28 cellular contexts compared by ENCODE assay signal in the genomic region with DNA sequence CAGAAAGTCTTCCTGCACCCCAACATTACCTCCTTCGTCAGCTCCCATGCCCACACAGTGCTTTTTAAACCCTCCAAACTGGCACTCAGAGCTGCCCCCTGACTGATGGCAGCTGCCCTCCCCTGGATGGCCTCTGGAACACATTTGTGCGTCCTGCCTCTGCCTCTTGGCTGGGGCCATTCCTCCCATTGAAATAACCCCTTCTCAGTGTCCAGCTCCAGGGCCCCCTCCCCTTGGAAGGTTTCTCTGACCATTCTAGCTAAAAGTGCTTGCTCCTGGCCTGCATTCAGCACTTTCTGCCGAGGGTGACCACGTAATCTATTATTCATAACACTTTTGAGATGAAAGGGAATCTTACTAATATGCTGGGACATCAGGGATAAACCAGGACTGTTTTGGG.
DNase-seq lines count a peak whose midpoint lies in the region; FAIRE-seq and TF ChIP-seq lines count a peak whose summit lies in the region.
"Had no signal": no experiment of that assay in that cellular context is flagged by ENCODE, and none has a peak within 500 bp of the region (broad histone marks: within the 10 kb centered on the region; RNA-seq: fewer than 3 reads in every experiment).

No MANE protein-coding gene starts in this region.

- H3K79me1 ChIP-seq in mesenchymal stem cell (replicated peaks; ENCODE audit: low read length, poor library complexity, severe bottlenecking), result peaks cover 10% of the 10 kb centered on the region

- H4K91ac ChIP-seq in mesenchymal stem cell (ENCODE audit: low read length), result peak overlapping the region; percentile 79

- no peak overlapping the region for H3K14ac ChIP-seq in mesenchymal stem cell (ENCODE audit: low read length in 2 of 2)

- no peak overlapping the region for H2BK15ac ChIP-seq in mesenchymal stem cell (ENCODE audit: low read depth, poor library complexity, severe bottlenecking)

- TF ChIP-seq CTCF in astrocyte (IDR thresholded peaks at IDR 0.05; ENCODE audit: insufficient read depth, low read depth, low read length), result no peak
- no peak for TF ChIP-seq CTCF in uterus (IDR thresholded peaks at IDR 0.05)

- H3K4me3 Mint-ChIP-seq in astrocyte (ENCODE audit: unreplicated experiment), result no peak overlapping the region
- H3K4me3 Mint-ChIP-seq: activated naive CD4-positive, alpha-beta T cell treated with anti-CD3 and anti-CD28 coated beads, Interleukin-2, amount 10 ng/mL, durations not matched to agents 7 days and 5 days; CD14-positive monocyte had no signal

- H4K8ac ChIP-seq in mesenchymal stem cell (ENCODE audit: low read length), result peak overlapping the region; percentile 4

- H2BK5ac ChIP-seq in mesenchymal stem cell (ENCODE audit: low read depth, low read length, poor library complexity, severe bottlenecking), result no peak overlapping the region

- peak overlapping the region; percentile 19 to 46 for H3K18ac ChIP-seq in mesenchymal stem cell (ENCODE audit: low read depth in 1 of 2, low read length in 2 of 2)

- intact Hi-C loops in uterus (cut with DNase I; ENCODE audit: low total_unique reads), result no loop called here

- WGBS in mesenchymal stem cell, result 92% methylated on average over 2 of the region's 4 CpGs

- no peak overlapping the region for H3K9ac ChIP-seq in astrocyte (ENCODE audit: low read length)
- peak overlapping the region; percentile 82 for H3K9ac ChIP-seq in mesenchymal stem cell (ENCODE audit: low read length)
- H3K9ac ChIP-seq in rectal smooth muscle tissue (ENCODE audit: low read length), result no peak overlapping the region

- no peak for DNase-seq in astrocyte (ENCODE audit: low read depth)
- DNase-seq in mesenchymal stem cell, result no peak
- no peak for DNase-seq in uterus
- DNase-seq in stimulated activated CD4-positive, alpha-beta T cell treated with anti-CD3 and anti-CD28 coated beads, Interleukin-2, amount 100 ng/mL, for 24 hours, result no peak
- no peak for DNase-seq in NCI-H510A (lab: John Stamatoyannopoulos, UW)
- DNase-seq in stimulated activated CD4-positive, alpha-beta T cell treated with anti-CD3 and anti-CD28 coated beads, Interleukin-1b, Interleukin-23, amount 100 ng/mL, for 48 hours, result no peak
- DNase-seq: activated CD4-positive, alpha-beta T cell treated with anti-CD3 and anti-CD28 coated beads, Interleukin-2, amount 50 U/mL, for 4 hours; activated CD8-positive, alpha-beta memory T cell treated with anti-CD3 and anti-CD28 coated beads, Interleukin-2, amount 50 U/mL, for 4 hours; activated naive CD4-positive, alpha-beta T cell treated with anti-CD3 and anti-CD28 coated beads, Interleukin-2, amount 10 ng/mL, durations not matched to agents 7 days and 5 days; amniotic stem cell; Calu3; DND-41; effector CD8-positive, alpha-beta T cell; KBM-7; NCI-H2029 treated with DMSO at 0.1 percent for 48 hours; NCI-H2227 treated with DMSO at 0.1 percent for 48 hours; spleen; stimulated activated naive CD4-positive, alpha-beta T cell; T-helper 1 cell had no signal

- peaks cover 20% of the 10 kb centered on the region for H3K4me1 Mint-ChIP-seq in astrocyte (ENCODE audit: low read depth, unreplicated experiment)
- H3K4me1 Mint-ChIP-seq: activated naive CD4-positive, alpha-beta T cell treated with anti-CD3 and anti-CD28 coated beads, Interleukin-2, amount 10 ng/mL, durations not matched to agents 7 days and 5 days; CD14-positive monocyte had no signal

- no peak for FAIRE-seq in astrocyte (lab: Jason Lieb, UNC)
- FAIRE-seq: GM19239, HTR-8/SVneo, RCC 7860, TTC549 had no signal

- H2BK120ac ChIP-seq in mesenchymal stem cell (ENCODE audit: low read depth, low read length), result peak overlapping the region; percentile 42

- H3K27ac ChIP-seq in astrocyte (ENCODE audit: low read depth, low read length) (no peak overlapping the region), mesenchymal stem cell (ENCODE audit: low read length, poor library complexity, severe bottlenecking) (no peak overlapping the region), rectal smooth muscle tissue (ENCODE audit: low read depth, low read length) (peak overlapping the region; percentile 38), uterus (peak overlapping the region; percentile 70 to 72)
- H3K27ac ChIP-seq: epithelial cell of prostate, spleen had no signal

- no peak overlapping the region for H3K4me3 ChIP-seq in astrocyte (ENCODE audit: insufficient read depth, low read depth, low read length)
- H3K4me3 ChIP-seq in mesenchymal stem cell (ENCODE audit: insufficient read depth in 1 of 2, low read depth in 1 of 2, low read length in 2 of 2), result peak overlapping the region in 1 of 2 experiments; percentile 22
- no peak overlapping the region for H3K4me3 ChIP-seq in rectal smooth muscle tissue (ENCODE audit: low read length)
- no peak overlapping the region for H3K4me3 ChIP-seq in uterus
- H3K4me3 ChIP-seq: HAP-1, lung, spleen had no signal

- H3K27me3 ChIP-seq in astrocyte (ENCODE audit: insufficient read depth, low read length) (no peaks in the 10 kb centered on the region), mesenchymal stem cell (ENCODE audit: control insufficient read depth in 1 of 2, insufficient read depth in 1 of 2, low read length in 2 of 2) (no peaks in the 10 kb centered on the region), rectal smooth muscle tissue (ENCODE audit: control insufficient read depth, insufficient read depth, low read length) (no peaks in the 10 kb centered on the region), uterus (no peaks in the 10 kb centered on the region)
- H3K27me3 ChIP-seq: spleen had no signal

- H3K9me3 ChIP-seq in astrocyte (ENCODE audit: insufficient read depth, low read depth, low read length) (no peaks in the 10 kb centered on the region), mesenchymal stem cell (ENCODE audit: control insufficient read depth, low read length) (no peaks in the 10 kb centered on the region), uterus (no peaks in the 10 kb centered on the region)
- H3K9me3 ChIP-seq: HAP-1, spleen had no signal

- peak overlapping the region; percentile 1 to 90 for H2BK12ac ChIP-seq in mesenchymal stem cell (ENCODE audit: low read length in 2 of 2)

- TF ChIP-seq POLR2A in uterus (IDR thresholded peaks at IDR 0.05), result no peak

- no peak overlapping the region for H2AK5ac ChIP-seq in mesenchymal stem cell (ENCODE audit: low read length, severe bottlenecking)

- peaks cover 7% of the 10 kb centered on the region for H3K36me3 Mint-ChIP-seq in astrocyte (ENCODE audit: low read depth, unreplicated experiment)
- H3K36me3 Mint-ChIP-seq: activated naive CD4-positive, alpha-beta T cell treated with anti-CD3 and anti-CD28 coated beads, Interleukin-2, amount 10 ng/mL, durations not matched to agents 7 days and 5 days; CD14-positive monocyte had no signal

- H3K23ac ChIP-seq in mesenchymal stem cell (ENCODE audit: low read length in 2 of 2), result no peak overlapping the region

- H3K79me2 ChIP-seq in astrocyte (ENCODE audit: insufficient read depth, low read length), result no peaks in the 10 kb centered on the region

- peaks cover 19% of the 10 kb centered on the region for H3K4me1 ChIP-seq in astrocyte (ENCODE audit: insufficient read depth, low read length)
- H3K4me1 ChIP-seq in mesenchymal stem cell (ENCODE audit: control insufficient read depth, insufficient read depth, low read depth, low read length), result peaks cover 2% of the 10 kb centered on the region
- H3K4me1 ChIP-seq in rectal smooth muscle tissue (ENCODE audit: control insufficient read depth, insufficient read depth, low read length), result peaks cover 4% of the 10 kb centered on the region
- peaks cover 0 to 7% of the 10 kb centered on the region in 2 donors for H3K4me1 ChIP-seq in uterus
- H3K4me1 ChIP-seq: HAP-1, spleen had no signal

- peak overlapping the region; percentile 9 for H3K27ac Mint-ChIP-seq in astrocyte (ENCODE audit: unreplicated experiment)
- H3K27ac Mint-ChIP-seq: activated naive CD4-positive, alpha-beta T cell treated with anti-CD3 and anti-CD28 coated beads, Interleukin-2, amount 10 ng/mL, durations not matched to agents 7 days and 5 days; CD14-positive monocyte had no signal

- no peaks in the 10 kb centered on the region for H3K27me3 Mint-ChIP-seq in astrocyte (ENCODE audit: low read depth, unreplicated experiment)

- peaks cover 7% of the 10 kb centered on the region for H4K20me1 ChIP-seq in astrocyte (ENCODE audit: insufficient read depth, low read length)

- no peaks in the 10 kb centered on the region for H3K9me3 Mint-ChIP-seq in astrocyte (ENCODE audit: unreplicated experiment)
- H3K9me3 Mint-ChIP-seq: activated naive CD4-positive, alpha-beta T cell treated with anti-CD3 and anti-CD28 coated beads, Interleukin-2, amount 10 ng/mL, durations not matched to agents 7 days and 5 days had no signal

- H2AFZ ChIP-seq in astrocyte (ENCODE audit: low read depth, low read length) (no peak overlapping the region), mesenchymal stem cell (ENCODE audit: low read depth, low read length) (no peak overlapping the region)

- H3K4ac ChIP-seq in mesenchymal stem cell (ENCODE audit: low read depth in 1 of 2, low read length in 2 of 2), result peak overlapping the region in 1 of 2 experiments; percentile 50

- H3K36me3 ChIP-seq in astrocyte (ENCODE audit: insufficient read depth, low read length) (peaks cover 28% of the 10 kb centered on the region), mesenchymal stem cell (ENCODE audit: control insufficient read depth in 1 of 2, insufficient read depth in 2 of 2, low read depth in 1 of 2, low read length in 2 of 2) (peaks cover 38 to 60% of the 10 kb centered on the region in 2 experiments), rectal smooth muscle tissue (ENCODE audit: control insufficient read depth, insufficient read depth, low read length) (peaks cover 8% of the 10 kb centered on the region), uterus (no peaks in the 10 kb centered on the region)
- H3K36me3 ChIP-seq: HAP-1 had no signal

- H3K4me2 ChIP-seq in astrocyte (ENCODE audit: low read length), result no peak overlapping the region
- H3K4me2 ChIP-seq in mesenchymal stem cell (ENCODE audit: low read length, poor library complexity, severe bottlenecking), result no peak overlapping the region

Comparison
In these comparisons a context has a peak if more than half of its experiments do, and no peak if none do; other contexts are left out.
1. H3K27ac ChIP-seq: peak in rectal smooth muscle tissue (single experiment) and uterus (2 of 2); none in astrocyte (single experiment) and mesenchymal stem cell (single experiment).